In the genomic region with DNA sequence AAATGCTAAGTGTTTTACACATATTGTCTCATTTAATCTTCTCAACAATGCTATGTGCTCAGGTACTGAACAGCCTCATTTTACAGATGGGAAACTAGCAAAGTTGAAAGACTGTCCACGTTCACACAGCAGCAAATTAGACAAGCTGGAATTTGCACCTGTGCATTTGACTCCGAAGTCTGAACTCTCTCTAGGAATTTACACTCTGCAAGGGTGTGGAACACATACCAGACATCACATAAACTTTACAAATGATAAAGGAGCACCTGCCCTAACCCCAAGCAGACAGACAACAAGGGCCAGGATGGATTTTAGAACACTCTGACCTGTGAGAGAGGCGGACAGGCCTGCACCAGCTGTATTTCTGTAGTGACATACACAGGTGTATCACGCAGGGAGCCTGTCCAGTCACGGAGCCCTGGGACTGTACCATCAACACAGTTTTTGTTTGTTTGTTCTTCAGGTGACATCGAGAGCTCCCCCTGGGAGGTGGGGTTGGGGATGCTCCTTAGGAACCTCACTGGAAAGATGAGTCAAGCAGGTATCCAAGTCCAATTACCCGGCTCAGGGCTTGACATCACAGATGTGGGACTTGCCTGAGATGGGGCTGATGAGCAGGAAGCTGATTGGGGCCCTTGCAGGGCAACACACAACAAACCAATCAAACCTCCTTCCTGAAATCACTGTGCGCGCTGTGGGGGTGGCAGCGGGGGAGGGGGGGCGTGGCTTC, we compare ENCODE assay signal across 9 cellular contexts. TPM values are rescaled to one million over a fixed set of nuclear protein-coding genes. Genes with fewer than 3 reads are reported as not detected.
DNase-seq lines count a peak whose midpoint lies in the region; ATAC-seq and TF ChIP-seq lines count a peak whose summit lies in the region.
"Had no signal": no experiment of that assay in that cellular context is flagged by ENCODE, and none has a peak within 500 bp of the region (broad histone marks: within the 10 kb centered on the region; RNA-seq: fewer than 3 reads in every experiment).

No MANE protein-coding gene starts in this region.

- H3K18ac ChIP-seq in neuronal stem cell (ENCODE audit: low read length), result no peak overlapping the region

- H2BK12ac ChIP-seq in neuronal stem cell (ENCODE audit: low read length), result no peak overlapping the region

- peaks cover 36 to 46% of the 10 kb centered on the region in 2 donors for H3K36me3 ChIP-seq in neuronal stem cell (replicated peaks in 1 of 2; ENCODE audit: control insufficient read depth in 2 of 2, insufficient read depth in 2 of 2, low read length in 2 of 2)
- H3K36me3 ChIP-seq: lower lobe of right lung had no signal

- peaks cover 0 to 2% of the 10 kb centered on the region in 2 donors for H3K9me3 ChIP-seq in neuronal stem cell (replicated peaks in 1 of 2; ENCODE audit: control insufficient read depth in 2 of 2, insufficient read depth in 1 of 2, low read depth in 1 of 2, low read length in 2 of 2)
- H3K9me3 ChIP-seq: lower lobe of right lung had no signal

- H3K9me3 Mint-ChIP-seq in activated T-cell treated with anti-CD3 and anti-CD28 coated beads, Interleukin-2, amount 50 U/mL, for 4 hours, result no peaks in the 10 kb centered on the region
- H3K9me3 Mint-ChIP-seq in stimulated activated effector memory CD8-positive, alpha-beta T cell treated with anti-CD3 and anti-CD28 coated beads, Interleukin-12 subunit alpha, Interleukin-12 subunit beta, amount 100 ng/mL, for 72 hours, result no peaks in the 10 kb centered on the region

- H3K4me3 Mint-ChIP-seq in activated T-cell treated with anti-CD3 and anti-CD28 coated beads, Interleukin-2, amount 50 U/mL, for 4 hours, result no peak overlapping the region
- H3K4me3 Mint-ChIP-seq in stimulated activated effector memory CD8-positive, alpha-beta T cell treated with anti-CD3 and anti-CD28 coated beads, Interleukin-12 subunit alpha, Interleukin-12 subunit beta, amount 100 ng/mL, for 72 hours, result peak overlapping the region; percentile 61

- H2BK5ac ChIP-seq in neuronal stem cell (ENCODE audit: low read length), result no peak overlapping the region

- WGBS in neuronal stem cell (ENCODE audit: extremely low coverage in 2 of 2, insufficient read length in 2 of 2, insufficient replicate concordance in 1 of 2), 2 donors, result no CpG with 5 or more reads among the region's 11 CpGs

- H2BK120ac ChIP-seq in neuronal stem cell (ENCODE audit: low read depth, low read length), result no peak overlapping the region

- ATAC-seq in activated T-cell treated with anti-CD3 and anti-CD28 coated beads, Interleukin-2, amount 50 U/mL, for 4 hours, result peak; percentile 41 to 55
- ATAC-seq in stimulated activated effector memory CD8-positive, alpha-beta T cell treated with anti-CD3 and anti-CD28 coated beads, Interleukin-12 subunit alpha, Interleukin-12 subunit beta, amount 100 ng/mL, for 72 hours, result peak; percentile 90
- ATAC-seq in GM21619 (IDR thresholded peaks at IDR 0.05; ENCODE audit: unreplicated experiment), result no peak

- no peaks in the 10 kb centered on the region for H3K27me3 Mint-ChIP-seq in activated T-cell treated with anti-CD3 and anti-CD28 coated beads, Interleukin-2, amount 50 U/mL, for 4 hours (ENCODE audit: low read depth)

- H3K4me1 Mint-ChIP-seq in activated T-cell treated with anti-CD3 and anti-CD28 coated beads, Interleukin-2, amount 50 U/mL, for 4 hours (ENCODE audit: low read depth), result peaks cover 20% of the 10 kb centered on the region
- peaks cover 33% of the 10 kb centered on the region for H3K4me1 Mint-ChIP-seq in stimulated activated effector memory CD8-positive, alpha-beta T cell treated with anti-CD3 and anti-CD28 coated beads, Interleukin-12 subunit alpha, Interleukin-12 subunit beta, amount 100 ng/mL, for 72 hours

- DNase-seq in NCI-H748 (lab: John Stamatoyannopoulos, UW; ENCODE audit: unreplicated experiment) (peak; percentile 9), NCI-H748 treated with DMSO at 0.1 percent for 48 hours (lab: John Stamatoyannopoulos, UW) (no peak), neuronal stem cell (ENCODE audit: low spot score) (no peak), Kasumi-1 (lab: John Stamatoyannopoulos, UW) (no peak)
- DNase-seq in activated T-cell treated with anti-CD3 and anti-CD28 coated beads, Interleukin-2, amount 50 U/mL, for 4 hours, result peak; percentile 21
- peak; percentile 16 to 67 for DNase-seq in stimulated activated effector memory CD8-positive, alpha-beta T cell treated with anti-CD3 and anti-CD28 coated beads, Interleukin-12 subunit alpha, Interleukin-12 subunit beta, amount 100 ng/mL, for 72 hours (ENCODE audit: low spot score in 2 of 2)
- DNase-seq: lower lobe of right lung had no signal

- H2AFZ ChIP-seq in neuronal stem cell (ENCODE audit: low read length), result no peak overlapping the region

- H3K27me3 ChIP-seq in neuronal stem cell (ENCODE audit: control insufficient read depth in 3 of 3, insufficient read depth in 3 of 3, low read depth in 1 of 3, low read length in 3 of 3), result no peaks in the 10 kb centered on the region

- no peak for TF ChIP-seq RAD21 in Ishikawa (IDR thresholded peaks at IDR 0.05; ENCODE audit: low read depth)

- H4K8ac ChIP-seq in neuronal stem cell (ENCODE audit: low read depth, low read length), result no peak overlapping the region

- H3K4me3 ChIP-seq in neuronal stem cell (ENCODE audit: low read length in 2 of 2), result no peak overlapping the region
- H3K4me3 ChIP-seq: lower lobe of right lung had no signal

- H3K4me1 ChIP-seq in neuronal stem cell (ENCODE audit: control insufficient read depth in 2 of 2, insufficient read depth in 1 of 2, low read depth in 1 of 2, low read length in 2 of 2), result peaks cover 0 to 2% of the 10 kb centered on the region in 2 donors
- H3K4me1 ChIP-seq: lower lobe of right lung had no signal

- H3K4me2 ChIP-seq in neuronal stem cell (ENCODE audit: insufficient read depth, low read length, poor library complexity, severe bottlenecking), result no peak overlapping the region

- TF ChIP-seq EP300 in Ishikawa (IDR thresholded peaks at IDR 0.05; ENCODE audit: borderline replicate concordance), result no peak

- no peak overlapping the region for H3K14ac ChIP-seq in neuronal stem cell (ENCODE audit: low read length)

- H3K36me3 Mint-ChIP-seq in activated T-cell treated with anti-CD3 and anti-CD28 coated beads, Interleukin-2, amount 50 U/mL, for 4 hours (ENCODE audit: insufficient read depth), result no peaks in the 10 kb centered on the region
- peaks cover 29% of the 10 kb centered on the region for H3K36me3 Mint-ChIP-seq in stimulated activated effector memory CD8-positive, alpha-beta T cell treated with anti-CD3 and anti-CD28 coated beads, Interleukin-12 subunit alpha, Interleukin-12 subunit beta, amount 100 ng/mL, for 72 hours

- no peaks in the 10 kb centered on the region for H3K79me1 ChIP-seq in neuronal stem cell (ENCODE audit: low read depth, low read length)

- no peak overlapping the region for H4K91ac ChIP-seq in neuronal stem cell (ENCODE audit: low read depth, low read length, poor library complexity)

- no peak overlapping the region for H3K27ac ChIP-seq in neuronal stem cell (replicated peaks; ENCODE audit: low read length)
- H3K27ac ChIP-seq: lower lobe of right lung had no signal

- H3K23ac ChIP-seq in neuronal stem cell (ENCODE audit: low read depth, low read length, poor library complexity), result no peak overlapping the region

- H3K9ac ChIP-seq in neuronal stem cell (ENCODE audit: low read depth, low read length, poor library complexity), result no peak overlapping the region

- no peak overlapping the region for H3K4ac ChIP-seq in neuronal stem cell (ENCODE audit: low read length)

- H3K27ac Mint-ChIP-seq in stimulated activated effector memory CD8-positive, alpha-beta T cell treated with anti-CD3 and anti-CD28 coated beads, Interleukin-12 subunit alpha, Interleukin-12 subunit beta, amount 100 ng/mL, for 72 hours, result peak overlapping the region; percentile 89

- H2AK5ac ChIP-seq in neuronal stem cell (ENCODE audit: low read depth, low read length), result no peak overlapping the region

- no peak overlapping the region for H2BK15ac ChIP-seq in neuronal stem cell (ENCODE audit: low read length)

TF ChIP-seq in Ishikawa, 13 proteins besides CTCF, POLR2A, EP300 and RAD21:
- TF ChIP-seq NFIC (IDR thresholded peaks at IDR 0.05), result 0 out of 2 replicates have a peak, but pooled peaks have one; percentile 17
- TF ChIP-seq FOXM1 (IDR thresholded peaks at IDR 0.05; ENCODE audit: borderline replicate concordance, low read depth), result no peak
TF ChIP-seq in Ishikawa: peak in this region for 1.

RNA-seq across cellular contexts. Expression of a gene that starts 31.0 kb away (rescaled TPM):
- 1 to 10 TPM; 5.4 to 5.7 (median 5.4) TPM for total RNA-seq in activated T-cell treated with anti-CD3 and anti-CD28 coated beads, Interleukin-2, amount 50 U/mL, for 4 hours
- 42.4 TPM for polyA plus RNA-seq in neuronal stem cell (2013, experiment 1 of 2)
- 41.6 TPM for polyA plus RNA-seq in neuronal stem cell (2013, experiment 2 of 2)

Comparison
In these comparisons a context has a peak if more than half of its experiments do, and no peak if none do; other contexts are left out.
1. DNase-seq: peak in NCI-H748 (single experiment), activated T-cell treated with anti-CD3 and anti-CD28 coated beads, Interleukin-2, amount 50 U/mL, for 4 hours (single experiment) and stimulated activated effector memory CD8-positive, alpha-beta T cell treated with anti-CD3 and anti-CD28 coated beads, Interleukin-12 subunit alpha, Interleukin-12 subunit beta, amount 100 ng/mL, for 72 hours (2 of 2); none in NCI-H748 treated with DMSO at 0.1 percent for 48 hours (single experiment), neuronal stem cell (single experiment) and Kasumi-1 (0 of 2).